ENCODE assay signal across 13 cellular contexts in genomic region chr3:129594907-129595390, GRCh38. TPM values are rescaled to one million over a fixed set of nuclear protein-coding genes. Genes with fewer than 3 reads are reported as not detected.
DNase-seq lines count a peak whose midpoint lies in the region; ATAC-seq and TF ChIP-seq lines count a peak whose summit lies in the region.
"Had no signal": no experiment of that assay in that cellular context is flagged by ENCODE, and none has a peak within 500 bp of the region (broad histone marks: within the 10 kb centered on the region; RNA-seq: fewer than 3 reads in every experiment).

No MANE protein-coding gene starts in this region.

- H3K27me3 Mint-ChIP-seq in immature natural killer cell (ENCODE audit: low read depth in 3 of 3) (peaks cover 15 to 21% (median 15%) of the 10 kb centered on the region in 3 donors), CD14-positive monocyte (ENCODE audit: low read depth in 3 of 3) (peaks cover 0 to 2% (median 0%) of the 10 kb centered on the region in 3 donors)

- H3K9ac ChIP-seq in BLaER1 = peak overlapping the region; percentile 87
- peak overlapping the region; percentile 7 to 54 (median 19) for H3K9ac ChIP-seq in skeletal muscle tissue (ENCODE audit: low read depth in 1 of 3, low read length in 3 of 3)

- H3K9me3 ChIP-seq in BLaER1 = no peaks in the 10 kb centered on the region
- no peaks in the 10 kb centered on the region for H3K9me3 ChIP-seq in skeletal muscle tissue (ENCODE audit: control insufficient read depth in 3 of 3, low read length in 3 of 3)
- no peaks in the 10 kb centered on the region for H3K9me3 ChIP-seq in MG63

- peak overlapping the region; percentile 99 for H3K27ac ChIP-seq in BLaER1
- H3K27ac ChIP-seq in angular gyrus (ENCODE audit: low read depth, low read length) = peak overlapping the region; percentile 94
- peak overlapping the region; percentile 83 for H3K27ac ChIP-seq in skeletal muscle tissue (ENCODE audit: low read depth, low read length)

- H3K27me3 ChIP-seq in BLaER1 (no peaks in the 10 kb centered on the region), skeletal muscle tissue (ENCODE audit: control insufficient read depth in 3 of 3, insufficient read depth in 3 of 3, low read length in 3 of 3) (no peaks in the 10 kb centered on the region), MG63 (no peaks in the 10 kb centered on the region)

- peaks cover 24% of the 10 kb centered on the region for H4K20me1 ChIP-seq in BLaER1

- intact Hi-C loops in CD14-positive monocyte (cut with micrococcal nuclease) = loop anchor here in 1 of 2 donors (5.0 kb wide), 2 partner anchors 32 to 68 kb away; partner anchors contain the start of gene RHO

- H3K36me3 Mint-ChIP-seq in immature natural killer cell (no peaks in the 10 kb centered on the region), CD14-positive monocyte (peaks cover 8 to 38% of the 10 kb centered on the region in 2 donors)

- H3K4me1 Mint-ChIP-seq in immature natural killer cell = peaks cover 84 to 92% of the 10 kb centered on the region in 2 donors
- peaks cover 86% of the 10 kb centered on the region for H3K4me1 Mint-ChIP-seq in CD14-positive monocyte

- H3K4me1 ChIP-seq in BLaER1 (peaks cover 98% of the 10 kb centered on the region), skeletal muscle tissue (ENCODE audit: control insufficient read depth in 3 of 3, insufficient read depth in 3 of 3, low read length in 3 of 3) (peaks cover 91 to 93% (median 92%) of the 10 kb centered on the region in 3 donors)

- TF ChIP-seq CTCF in CD14-positive monocyte (IDR thresholded peaks at IDR 0.05) = no peak

- H3K36me3 ChIP-seq in BLaER1 (no peaks in the 10 kb centered on the region), skeletal muscle tissue (ENCODE audit: control insufficient read depth in 3 of 3, insufficient read depth in 3 of 3, low read length in 3 of 3) (peaks cover 0 to 3% (median 0%) of the 10 kb centered on the region in 3 donors), MG63 (peaks cover 3% of the 10 kb centered on the region; the same call in 1 of the 2 replicates)

- peak overlapping the region; percentile 100 for H3K4me2 ChIP-seq in BLaER1

- DNase-seq in immature natural killer cell (no peak), CD14-positive monocyte (ENCODE audit: low spot score) (no peak), MG63 (no peak), SHP77 treated with DMSO at 0.1 percent for 48 hours (lab: John Stamatoyannopoulos, UW) (no peak)
- DNase-seq: activated T-cell treated with anti-CD3 and anti-CD28 coated beads for 4 hours, DMS79, hypothalamus, MM.1S, SW 1271 had no signal

- ATAC-seq in HG03135 (IDR thresholded peaks at IDR 0.05; ENCODE audit: unreplicated experiment) = no peak

- H3K9me3 Mint-ChIP-seq in immature natural killer cell = no peaks in the 10 kb centered on the region
- peaks cover 0 to 6% (median 0%) of the 10 kb centered on the region in 7 donors for H3K9me3 Mint-ChIP-seq in CD14-positive monocyte

- peak overlapping the region; percentile 71 to 85 (median 80) for H3K4me3 Mint-ChIP-seq in immature natural killer cell
- H3K4me3 Mint-ChIP-seq in CD14-positive monocyte = no peak overlapping the region

- H3K27ac Mint-ChIP-seq in immature natural killer cell (peak overlapping the region in 2 of 6 donors; percentile 55 to 69), CD14-positive monocyte (peak overlapping the region in 3 of 7 donors; percentile 2 to 75 (median 23))

- H3K4me3 ChIP-seq in BLaER1 (peak overlapping the region; percentile 62; the same call in 1 of the 2 replicates), skeletal muscle tissue (ENCODE audit: low read length in 3 of 3) (no peak overlapping the region), MG63 (no peak overlapping the region)

RNA-seq across cellular contexts. Expression of gene PLXND1, which starts 11.5 kb away (rescaled TPM):
- 10 to 100 TPM in 1 of 3 donors, 1 to 10 TPM in 2; 3.1 to 30.2 (median 6.1) TPM for polyA plus RNA-seq in immature natural killer cell
- 92.4 TPM for total RNA-seq in skeletal muscle tissue
- 1 to 10 TPM; 7.1 to 9.9 TPM for polyA plus RNA-seq in CD14-positive monocyte
- total RNA-seq in MG63 (2014; rRNA removed; shearing (Covaris generic); ENCODE audit: low replicate concordance) = 5.8 and 21.9 TPM in 2 replicates

RNA-seq across cellular contexts. Expression of gene H1-8, which starts 52.0 kb away (rescaled TPM):
- not detected for polyA plus RNA-seq in immature natural killer cell
- total RNA-seq in skeletal muscle tissue = not detected
- not detected for polyA plus RNA-seq in CD14-positive monocyte
- total RNA-seq in MG63 (2014; rRNA removed; shearing (Covaris generic); ENCODE audit: low replicate concordance) = not detected in 2 replicates

Comparison
In these comparisons a context has a peak if more than half of its experiments do, and no peak if none do; other contexts are left out.
1. H3K4me3 Mint-ChIP-seq: peak in immature natural killer cell (5 of 5); none in CD14-positive monocyte (0 of 2).
2. Peak in every context shown above with its lines, with median percentiles within 50 percentile points of each other: H3K27ac ChIP-seq.